ENCODE assay signal across 13 cellular contexts in the genomic region with DNA sequence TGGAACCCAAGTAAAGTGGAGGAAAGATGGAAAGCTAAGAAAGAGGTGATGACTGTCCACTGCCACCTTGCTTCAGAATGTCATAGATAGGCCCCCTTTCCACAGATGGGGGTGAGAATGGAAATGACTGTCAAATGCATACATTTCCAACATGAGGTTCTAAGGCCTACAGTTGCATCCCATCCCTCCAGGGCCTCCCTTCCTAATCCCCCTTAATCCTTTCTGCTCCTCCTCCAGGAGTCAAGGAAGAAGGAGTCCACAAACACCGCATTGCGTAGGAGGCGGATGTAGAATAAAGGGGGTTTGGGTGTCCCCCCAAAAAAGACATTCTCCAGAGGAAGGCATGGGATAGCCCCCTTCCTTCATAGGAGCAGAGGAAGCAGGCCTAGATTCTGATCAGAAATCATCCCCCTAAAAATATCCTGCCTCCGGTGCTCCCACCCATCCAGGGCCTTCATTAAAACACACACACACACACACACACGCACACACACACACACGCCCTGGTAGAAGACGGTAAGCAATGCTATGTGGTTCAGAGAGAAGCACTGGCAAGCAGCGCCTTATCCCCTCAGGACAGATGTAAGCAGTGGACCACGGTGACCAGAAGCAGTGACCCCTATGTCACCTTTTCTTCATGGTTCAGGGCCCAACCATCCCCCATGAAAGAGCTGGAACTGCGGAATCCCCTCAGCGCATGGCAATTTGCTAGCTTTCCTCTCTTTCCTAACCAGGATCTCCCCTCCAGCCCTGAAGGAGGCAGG. TPM values are rescaled to one million over a fixed set of nuclear protein-coding genes. Genes with fewer than 3 reads are reported as not detected.
DNase-seq lines count a peak whose midpoint lies in the region; ATAC-seq, FAIRE-seq and TF ChIP-seq lines count a peak whose summit lies in the region.
"Had no signal": no experiment of that assay in that cellular context is flagged by ENCODE, and none has a peak within 500 bp of the region (broad histone marks: within the 10 kb centered on the region; RNA-seq: fewer than 3 reads in every experiment).

No MANE protein-coding gene starts in this region.

- peak overlapping the region; percentile 52; the same call in 1 of the 2 replicates for H2BK5ac ChIP-seq in H1 (ENCODE audit: low read depth, low read length)

- DNase-seq in SK-N-SH (no peak), T-cell (no peak), H1 (ENCODE audit: low read depth in 1 of 2, low spot score in 2 of 2) (no peak), retina (peak; percentile 68), HT-29 (ENCODE audit: low spot score) (no peak), NCI-H446 treated with DMSO at 0.1 percent for 48 hours (lab: John Stamatoyannopoulos, UW) (no peak)
- DNase-seq: 8988T, left cardiac atrium, NCI-H69 had no signal

- H3K27me3 ChIP-seq in SK-N-SH (ENCODE audit: insufficient read depth), result no peaks in the 10 kb centered on the region
- H3K27me3 ChIP-seq in H1 (replicated peaks in 1 of 4; ENCODE audit: control insufficient read depth in 3 of 4, extremely low read depth in 1 of 4, insufficient read depth in 3 of 4, low read length in 3 of 4), result no peaks in the 10 kb centered on the region

- H2AK5ac ChIP-seq in H1 (ENCODE audit: low read depth, low read length), result no peak overlapping the region

- no peak overlapping the region for H3K14ac ChIP-seq in H1 (ENCODE audit: insufficient read length)

- no peak overlapping the region for H4K5ac ChIP-seq in H1 (ENCODE audit: insufficient read length, low read depth, low read length)

- H2AFZ ChIP-seq in SK-N-SH (ENCODE audit: low read depth) (no peak overlapping the region), H1 (ENCODE audit: low read length) (no peak overlapping the region)

- FAIRE-seq in H1 (lab: Jason Lieb, UNC), result no peak

- H3F3A ChIP-seq in SK-N-SH (replicated peaks; ENCODE audit: insufficient read depth), result peaks cover 4% of the 10 kb centered on the region

- peaks cover 10% of the 10 kb centered on the region; the same call in 1 of the 2 replicates for H3K23me2 ChIP-seq in H1 (ENCODE audit: low read depth, low read length)

- 0 out of 2 replicates have a peak overlapping the region, but pooled peaks have one; percentile 21 for H2BK20ac ChIP-seq in H1 (ENCODE audit: low read length)

- H2BK12ac ChIP-seq in H1 (ENCODE audit: low read depth, low read length), result peak overlapping the region; percentile 60; the same call in 1 of the 2 replicates

- H3K27me3 Mint-ChIP-seq in T-cell, result peaks cover 0 to 2% of the 10 kb centered on the region in 2 donors

- POLR2A ChIA-PET in SK-N-SH (lab: Yijun Ruan, JAX), result interaction anchor here (0.6 to 1.1 kb wide), 4 partner anchors 10 to 26 kb away, joined by 3 read pairs; partner anchors contain the start of gene BOLA1
- POLR2A ChIA-PET in T-cell (lab: Charles Lee), result interaction anchor here in 1 of 2 donors (1.1 kb wide), 1 partner anchor 10 kb away, joined by 3 read pairs; no protein-coding TSS in a partner anchor
- POLR2A ChIA-PET in H1 (lab: Charles Lee; ENCODE audit: partially characterized antibody), result interaction anchor here (0.7 to 3.8 kb wide), 8 partner anchors 8 to 29 kb away, joined by 4 to 30 read pairs (median 6); partner anchors contain the start of genes BOLA1 and MTMR11

- TF ChIP-seq RAD21 in SK-N-SH (IDR thresholded peaks at IDR 0.05; ENCODE audit: low read length) (no peak), H1 (IDR thresholded peaks at IDR 0.05 in 1 of 2, conservative IDR thresholded peaks at IDR 0.05 in 1 of 2; ENCODE audit: low read depth in 2 of 2, low read length in 2 of 2) (no peak)

- H3K27ac ChIP-seq in SK-N-SH (ENCODE audit: low read depth in 2 of 2, low read length in 1 of 2), result no peak overlapping the region
- H3K27ac ChIP-seq in H1 (ENCODE audit: low read depth, low read length), result no peak overlapping the region

- H3K56ac ChIP-seq in H1 (replicated peaks; ENCODE audit: insufficient read length, low read depth, low read length), result no peak overlapping the region

- TF ChIP-seq POLR2A in H1 (IDR thresholded peaks at IDR 0.05; ENCODE audit: control extremely low read depth in 1 of 2, low read depth in 2 of 2, low read length in 2 of 2), result no peak

- H3K4me3 ChIP-seq in SK-N-SH (ENCODE audit: low read depth in 2 of 2, low read length in 1 of 2), result peak overlapping the region in 1 of 2 experiments; percentile 83; a peak in 1 of 4 replicates
- H3K4me3 ChIP-seq in H1 (ENCODE audit: extremely low read depth in 1 of 4, insufficient read depth in 2 of 4, low read depth in 3 of 4, low read length in 4 of 4), result peak overlapping the region in 3 of 4 experiments; percentile 91 to 99 (median 94); a peak in 4 of 8 replicates

- peaks cover 34 to 46% (median 41%) of the 10 kb centered on the region in 3 donors for H3K4me1 Mint-ChIP-seq in T-cell

- peak overlapping the region; percentile 69 to 78 for H3K27ac Mint-ChIP-seq in T-cell

- peak overlapping the region; percentile 79; the same call in 1 of the 2 replicates for H3K4me2 ChIP-seq in SK-N-SH
- peak overlapping the region; percentile 94 to 98 for H3K4me2 ChIP-seq in H1 (ENCODE audit: insufficient read depth in 1 of 2, low read depth in 2 of 2, low read length in 2 of 2)

- no peak overlapping the region for H3K9ac ChIP-seq in SK-N-SH
- peak overlapping the region in 1 of 4 experiments; percentile 42; a peak in 1 of 7 replicates for H3K9ac ChIP-seq in H1 (replicated peaks in 1 of 4; ENCODE audit: extremely low read depth in 1 of 4, low read depth in 3 of 4, low read length in 3 of 4)

- H4K20me1 ChIP-seq in SK-N-SH (ENCODE audit: insufficient read depth) (no peaks in the 10 kb centered on the region), H1 (replicated peaks in 1 of 2; ENCODE audit: control insufficient read depth in 1 of 2, insufficient read depth in 2 of 2, low read length in 2 of 2) (peaks cover 0 to 2% of the 10 kb centered on the region in 2 experiments)

- no peak for TF ChIP-seq EP300 in SK-N-SH (IDR thresholded peaks at IDR 0.05; ENCODE audit: borderline replicate concordance in 1 of 2, low read depth in 1 of 2, low read length in 1 of 2)
- TF ChIP-seq EP300 in H1 (IDR thresholded peaks at IDR 0.05; ENCODE audit: borderline replicate concordance in 1 of 2, low read depth in 2 of 2, low read length in 2 of 2), result no peak

- ATAC-seq in SK-N-SH treated with all-trans-retinoic acid at 6 μM for 48 hours (no peak), T-cell (replicated peaks in 1 of 4) (no peak), GM21576 (IDR thresholded peaks at IDR 0.05; ENCODE audit: unreplicated experiment) (no peak)
- ATAC-seq: activated naive CD4-positive, alpha-beta T cell treated with anti-CD3 and anti-CD28 coated beads, Interleukin-2, amount 50 U/mL, for 72 hours; left cardiac atrium had no signal

- H3K79me2 ChIP-seq in SK-N-SH (ENCODE audit: insufficient read depth) (peaks cover 13% of the 10 kb centered on the region), H1 (ENCODE audit: control insufficient read depth in 1 of 2, insufficient read depth in 2 of 2, low read length in 2 of 2) (peaks cover 0 to 12% of the 10 kb centered on the region in 2 experiments; a peak in 2 of 4 replicates)

- peaks cover 15% of the 10 kb centered on the region for H3K79me1 ChIP-seq in H1 (ENCODE audit: low read depth, low read length)

- H3K4me3 Mint-ChIP-seq in T-cell, result peak overlapping the region; percentile 70 to 83 (median 77)

- H3K36me3 ChIP-seq in SK-N-SH (replicated peaks in 1 of 2; ENCODE audit: control insufficient read depth in 1 of 2, insufficient read depth in 2 of 2, low read length in 1 of 2) (peaks cover 6 to 27% of the 10 kb centered on the region in 2 experiments), H1 (ENCODE audit: control insufficient read depth in 2 of 4, insufficient read depth in 4 of 4, low read length in 3 of 4) (peaks cover 3 to 19% (median 6%) of the 10 kb centered on the region in 4 experiments; a peak in 5 of 8 replicates)

- 94% methylated on average over 11 of the region's 11 CpGs for WGBS in SK-N-SH (ENCODE audit: low lambda C conversion rate)
- WGBS in H1 (ENCODE audit: extremely low coverage in 1 of 2, insufficient coverage in 1 of 2, insufficient read length in 1 of 2, insufficient replicate concordance in 2 of 2, low coverage in 1 of 2, low lambda C conversion rate in 2 of 2, missing lambda C conversion rate in 1 of 2), 2 experiments, result 81% methylated on average over 11 of the region's 11 CpGs; no CpG with 5 or more reads in 1 of the 2 experiments

- H2BK120ac ChIP-seq in H1 (replicated peaks; ENCODE audit: low read depth, low read length), result no peak overlapping the region

- H3K4ac ChIP-seq in H1 (replicated peaks; ENCODE audit: insufficient read length, low read depth, low read length), result peak overlapping the region; percentile 16

- no peaks in the 10 kb centered on the region for H3K9me3 Mint-ChIP-seq in T-cell
- H3K9me3 Mint-ChIP-seq: activated naive CD4-positive, alpha-beta T cell treated with anti-CD3 and anti-CD28 coated beads, Interleukin-2, amount 50 U/mL, for 72 hours had no signal

- H3K23ac ChIP-seq in H1 (ENCODE audit: insufficient read length), result no peak overlapping the region

- CTCF ChIA-PET in SK-N-SH (lab: Yijun Ruan, JAX), result interaction anchor here (0.7 to 1.6 kb wide), 6 partner anchors 11 to 253 kb away, joined by 3 to 8 read pairs (median 4); a partner anchor contains a TSS
- CTCF ChIA-PET in T-cell (lab: Charles Lee), result interaction anchor here in 1 of 2 donors (0.6 kb wide), 1 partner anchor 423 kb away, joined by 4 read pairs; no protein-coding TSS in a partner anchor
- CTCF ChIA-PET in H1 (lab: Charles Lee; ENCODE audit: partially characterized antibody), result interaction anchor here (0.6 to 1.8 kb wide), 8 partner anchors 8 to 254 kb away, joined by 3 to 10 read pairs (median 4); partner anchors contain the start of gene MTMR11

- H3K9me3 ChIP-seq in SK-N-SH (no peaks in the 10 kb centered on the region), H1 (ENCODE audit: insufficient read depth in 2 of 2, low read depth in 1 of 2, low read length in 1 of 2) (no peaks in the 10 kb centered on the region)
- H3K9me3 ChIP-seq: esophagus muscularis mucosa had no signal

- H3K4me1 ChIP-seq in SK-N-SH (ENCODE audit: control insufficient read depth in 1 of 2, insufficient read depth in 2 of 2, low read depth in 1 of 2, low read length in 1 of 2) (peaks cover 11 to 26% of the 10 kb centered on the region in 2 experiments; a peak in 2 of 4 replicates), H1 (replicated peaks in 1 of 4; ENCODE audit: control insufficient read depth in 3 of 4, insufficient read depth in 4 of 4, low read length in 3 of 4) (peaks cover 4 to 19% (median 11%) of the 10 kb centered on the region in 4 experiments)

- no peak overlapping the region for H4K8ac ChIP-seq in H1 (ENCODE audit: extremely low read depth, insufficient read depth, low read length)

- H3K9me2 ChIP-seq in SK-N-SH, result no peaks in the 10 kb centered on the region

- H2BK15ac ChIP-seq in H1 (ENCODE audit: low read length), result no peak overlapping the region

- H3K36me3 Mint-ChIP-seq in T-cell, result peaks cover 3% of the 10 kb centered on the region
- H3K36me3 Mint-ChIP-seq: activated naive CD4-positive, alpha-beta T cell treated with anti-CD3 and anti-CD28 coated beads, Interleukin-2, amount 50 U/mL, for 72 hours had no signal

- no peak overlapping the region for H3K18ac ChIP-seq in H1 (ENCODE audit: extremely low read depth, low read length)

- no peak overlapping the region for H4K91ac ChIP-seq in H1 (replicated peaks; ENCODE audit: insufficient read length, low read length)

- no peak for TF ChIP-seq CTCF in SK-N-SH (IDR thresholded peaks at IDR 0.05)
- no peak for TF ChIP-seq CTCF in H1 (IDR thresholded peaks at IDR 0.05; ENCODE audit: control extremely low read depth in 1 of 3, insufficient read depth in 1 of 3, low read depth in 1 of 3, low read length in 3 of 3)

RNA-seq across cellular contexts. Expression of gene SV2A, which starts 2.0 kb away (rescaled TPM):
- polyA plus RNA-seq in SK-N-SH (2012; rRNA removed) (22.7 and 27.6 TPM in 2 replicates), H1 (2011; rRNA removed) (41.8 and 49.0 TPM in 2 replicates)
- polyA plus RNA-seq in SK-N-SH (2012; cell fraction: cytosol; rRNA removed), result 13.9 and 19.5 TPM in 2 replicates
- 30.3 and 31.6 TPM in 2 replicates for polyA plus RNA-seq in SK-N-SH (2012; cell fraction: nucleus; rRNA removed)
- 1 to 10 TPM; 3.1 to 4.5 (median 3.9) TPM for total RNA-seq in T-cell
- 51.8 and 52.9 TPM in 2 replicates for total RNA-seq in H1 (2021; fragmentation: NEBNext Ultra II Directional; extraction: Animal tissue kit (Norgen Biotek cat#: 25700))
- 47.9 TPM for polyA plus RNA-seq in H1 (2011; cell fraction: cytosol; rRNA removed)
- polyA plus RNA-seq in H1 (2011; cell fraction: nucleus; rRNA removed), result 54.4 TPM
- 53.0 to 56.0 TPM (median 54.0 TPM) in 4 replicates for polyA plus RNA-seq in H1 (2012, experiment 1 of 2)
- polyA plus RNA-seq in H1 (2012, experiment 2 of 2), result 56.3 TPM
- 69.4 TPM for polyA plus RNA-seq in H1 (2013, experiment 1 of 2)
- 74.0 TPM for polyA plus RNA-seq in H1 (2013, experiment 2 of 2)
- 93.1 and 99.8 TPM in 2 replicates for polyA minus RNA-seq in H1 (2011; rRNA and poly(A)+ RNA removed)
- polyA minus RNA-seq in H1 (2011; cell fraction: cytosol; rRNA and poly(A)+ RNA removed), result 34.9 TPM
- polyA minus RNA-seq in H1 (2011; cell fraction: nucleus; rRNA and poly(A)+ RNA removed), result 23.6 TPM
- 0.08 TPM in 1 of 2 replicates, not detected in the other for total RNA-seq in HT-29 (2014; rRNA removed; shearing (Covaris generic))

RNA-seq across cellular contexts. Expression of gene SF3B4, which starts 12.0 kb away (rescaled TPM):
- polyA plus RNA-seq in SK-N-SH (2012; rRNA removed) (42.4 and 54.3 TPM in 2 replicates), H1 (2011; rRNA removed) (81.1 and 114 TPM in 2 replicates)
- polyA plus RNA-seq in SK-N-SH (2012; cell fraction: cytosol; rRNA removed), result 42.6 and 50.4 TPM in 2 replicates
- 28.0 and 48.4 TPM in 2 replicates for polyA plus RNA-seq in SK-N-SH (2012; cell fraction: nucleus; rRNA removed)
- total RNA-seq in T-cell, result 10 to 100 TPM; 45.3 to 54.6 (median 51.6) TPM
- total RNA-seq in H1 (2021; fragmentation: NEBNext Ultra II Directional; extraction: Animal tissue kit (Norgen Biotek cat#: 25700)), result 119 and 122 TPM in 2 replicates
- polyA plus RNA-seq in H1 (2011; cell fraction: cytosol; rRNA removed), result 29.8 TPM
- 46.9 TPM for polyA plus RNA-seq in H1 (2011; cell fraction: nucleus; rRNA removed)
- 88.9 to 125 TPM (median 103 TPM) in 4 replicates for polyA plus RNA-seq in H1 (2012, experiment 1 of 2)
- 140 TPM for polyA plus RNA-seq in H1 (2012, experiment 2 of 2)
- polyA plus RNA-seq in H1 (2013, experiment 1 of 2), result 98.2 TPM
- 100 TPM for polyA plus RNA-seq in H1 (2013, experiment 2 of 2)
- polyA minus RNA-seq in H1 (2011; rRNA and poly(A)+ RNA removed), result 43.8 and 64.2 TPM in 2 replicates
- 42.7 TPM for polyA minus RNA-seq in H1 (2011; cell fraction: cytosol; rRNA and poly(A)+ RNA removed)
- 32.3 TPM for polyA minus RNA-seq in H1 (2011; cell fraction: nucleus; rRNA and poly(A)+ RNA removed)
- 13.3 and 14.8 TPM in 2 replicates for total RNA-seq in HT-29 (2014; rRNA removed; shearing (Covaris generic))

RNA-seq across cellular contexts. Expression of gene BOLA1, which starts 16.2 kb away (rescaled TPM):
- 19.9 and 24.6 TPM in 2 replicates for polyA plus RNA-seq in SK-N-SH (2012; rRNA removed)
- 15.0 and 19.3 TPM in 2 replicates for polyA plus RNA-seq in SK-N-SH (2012; cell fraction: cytosol; rRNA removed)
- 25.0 and 36.1 TPM in 2 replicates for polyA plus RNA-seq in SK-N-SH (2012; cell fraction: nucleus; rRNA removed)
- total RNA-seq in T-cell, result 10 to 100 TPM in 3 of 5 donors, 1 to 10 TPM in 2; 6.0 to 27.6 (median 26.1) TPM
- 8.1 and 13.1 TPM in 2 replicates for total RNA-seq in H1 (2021; fragmentation: NEBNext Ultra II Directional; extraction: Animal tissue kit (Norgen Biotek cat#: 25700))
- polyA plus RNA-seq in H1 (2011; rRNA removed), result 15.4 and 24.6 TPM in 2 replicates
- polyA plus RNA-seq in H1 (2011; cell fraction: cytosol; rRNA removed), result 21.2 TPM
- polyA plus RNA-seq in H1 (2011; cell fraction: nucleus; rRNA removed), result 18.4 TPM
- polyA plus RNA-seq in H1 (2012, experiment 1 of 2), result 12.6 to 15.9 TPM (median 15.0 TPM) in 4 replicates
- polyA plus RNA-seq in H1 (2012, experiment 2 of 2), result 19.4 TPM
- polyA plus RNA-seq in H1 (2013, experiment 1 of 2), result 9.5 TPM
- polyA plus RNA-seq in H1 (2013, experiment 2 of 2), result 9.5 TPM
- polyA minus RNA-seq in H1 (2011; rRNA and poly(A)+ RNA removed), result 1.9 and 2.5 TPM in 2 replicates
- polyA minus RNA-seq in H1 (2011; cell fraction: cytosol; rRNA and poly(A)+ RNA removed), result 4.9 TPM
- 13.0 TPM for polyA minus RNA-seq in H1 (2011; cell fraction: nucleus; rRNA and poly(A)+ RNA removed)
- 17.8 and 20.4 TPM in 2 replicates for total RNA-seq in HT-29 (2014; rRNA removed; shearing (Covaris generic))

RNA-seq across cellular contexts. Expression of gene MTMR11, which starts 21.1 kb away (rescaled TPM):
- polyA plus RNA-seq in SK-N-SH (2012; rRNA removed) (9.4 and 12.4 TPM in 2 replicates), H1 (2011; rRNA removed) (3.3 and 3.7 TPM in 2 replicates)
- polyA plus RNA-seq in SK-N-SH (2012; cell fraction: cytosol; rRNA removed), result 3.8 and 5.1 TPM in 2 replicates
- polyA plus RNA-seq in SK-N-SH (2012; cell fraction: nucleus; rRNA removed), result 43.1 and 63.4 TPM in 2 replicates
- total RNA-seq in T-cell, result 1 to 10 TPM in 4 of 5 donors, under 1 TPM in 1; 0.58 to 2.5 (median 1.5) TPM
- 3.5 and 4.8 TPM in 2 replicates for total RNA-seq in H1 (2021; fragmentation: NEBNext Ultra II Directional; extraction: Animal tissue kit (Norgen Biotek cat#: 25700))
- polyA plus RNA-seq in H1 (2011; cell fraction: cytosol; rRNA removed), result 3.5 TPM
- polyA plus RNA-seq in H1 (2011; cell fraction: nucleus; rRNA removed), result 23.8 TPM
- polyA plus RNA-seq in H1 (2012, experiment 1 of 2), result 2.4 to 3.6 TPM (median 3.1 TPM) in 4 replicates
- polyA plus RNA-seq in H1 (2012, experiment 2 of 2), result 1.0 TPM
- polyA plus RNA-seq in H1 (2013, experiment 1 of 2), result 2.4 TPM
- 2.1 TPM for polyA plus RNA-seq in H1 (2013, experiment 2 of 2)
- 5.3 and 6.1 TPM in 2 replicates for polyA minus RNA-seq in H1 (2011; rRNA and poly(A)+ RNA removed)
- 3.5 TPM for polyA minus RNA-seq in H1 (2011; cell fraction: cytosol; rRNA and poly(A)+ RNA removed)
- 7.6 TPM for polyA minus RNA-seq in H1 (2011; cell fraction: nucleus; rRNA and poly(A)+ RNA removed)
- 4.8 and 6.8 TPM in 2 replicates for total RNA-seq in HT-29 (2014; rRNA removed; shearing (Covaris generic))
